Comparison of ENCODE assay signal across 17 cellular contexts in the genomic region with DNA sequence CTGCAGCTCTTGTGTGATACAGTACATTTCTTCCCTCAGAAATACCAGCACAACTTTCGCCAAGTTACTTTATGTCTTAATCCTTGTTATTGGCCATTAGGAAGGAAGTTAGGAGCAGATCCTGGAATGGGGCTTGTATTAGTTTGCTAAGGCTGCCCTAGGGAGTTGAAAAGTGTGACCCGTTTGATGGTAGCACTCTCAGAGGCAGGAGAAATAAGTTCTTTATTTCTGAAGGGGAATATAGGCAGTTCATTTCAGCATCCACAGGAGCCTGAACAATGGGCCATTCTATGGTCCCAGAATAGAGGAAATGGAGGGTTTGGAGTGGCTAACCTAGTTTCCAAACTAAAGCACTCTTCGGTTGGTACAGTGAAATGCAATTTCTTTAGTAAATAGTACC. TPM values are rescaled to one million over a fixed set of nuclear protein-coding genes. Genes with fewer than 3 reads are reported as not detected.
DNase-seq lines count a peak whose midpoint lies in the region; ATAC-seq lines count a peak whose summit lies in the region.
"Had no signal": no experiment of that assay in that cellular context is flagged by ENCODE, and none has a peak within 500 bp of the region (broad histone marks: within the 10 kb centered on the region; RNA-seq: fewer than 3 reads in every experiment).

No MANE protein-coding gene starts in this region.

- no peaks in the 10 kb centered on the region for H3K36me3 ChIP-seq in SJCRH30

- DNase-seq in RPMI7951 (ENCODE audit: low read depth): peak; percentile 3
- peak; percentile 49 for DNase-seq in pons (ENCODE audit: low spot score)
- DNase-seq in SJCRH30: no peak
- DNase-seq: C1 segment of cervical spinal cord; CD4-positive, CD25-positive, alpha-beta regulatory T cell; CD8-positive, alpha-beta T cell; DMS 273 treated with DMSO at 0.1 percent for 48 hours; DMS79; EL; GDM1; H9 had no signal

- H3K4me1 ChIP-seq in SJCRH30: no peaks in the 10 kb centered on the region

- no peaks in the 10 kb centered on the region for H3K9me3 Mint-ChIP-seq in dendritic cell treated with granulocyte-macrophage colony-stimulating factor and Interleukin-4, amounts not matched to agents 40 ng/mL and 50 ng/mL, for 4 days
- H3K9me3 Mint-ChIP-seq: CD8-positive, alpha-beta T cell; GM23338; H9 had no signal

- no peak overlapping the region for H3K27ac ChIP-seq in SJCRH30

- H3K4me3 Mint-ChIP-seq in dendritic cell treated with granulocyte-macrophage colony-stimulating factor and Interleukin-4, amounts not matched to agents 40 ng/mL and 50 ng/mL, for 4 days: no peak overlapping the region
- H3K4me3 Mint-ChIP-seq: CD4-positive, CD25-positive, alpha-beta regulatory T cell; CD8-positive, alpha-beta T cell; GM23338; H9 had no signal

- H3K27ac Mint-ChIP-seq in dendritic cell treated with granulocyte-macrophage colony-stimulating factor and Interleukin-4, amounts not matched to agents 40 ng/mL and 50 ng/mL, for 4 days: peak overlapping the region; percentile 15
- H3K27ac Mint-ChIP-seq: CD8-positive, alpha-beta T cell; GM23338; H9 had no signal

- H3K27me3 Mint-ChIP-seq in dendritic cell treated with granulocyte-macrophage colony-stimulating factor and Interleukin-4, amounts not matched to agents 40 ng/mL and 50 ng/mL, for 4 days: no peaks in the 10 kb centered on the region

- H3K36me3 Mint-ChIP-seq in dendritic cell treated with granulocyte-macrophage colony-stimulating factor and Interleukin-4, amounts not matched to agents 40 ng/mL and 50 ng/mL, for 4 days (ENCODE audit: low read depth): peaks cover 4% of the 10 kb centered on the region

- no peaks in the 10 kb centered on the region for H3K9me3 ChIP-seq in SJCRH30 (replicated peaks)

- H3K27me3 ChIP-seq in SJCRH30: peaks cover 4% of the 10 kb centered on the region; the same call in 1 of the 2 replicates

- peaks cover 29% of the 10 kb centered on the region for H3K4me1 Mint-ChIP-seq in dendritic cell treated with granulocyte-macrophage colony-stimulating factor and Interleukin-4, amounts not matched to agents 40 ng/mL and 50 ng/mL, for 4 days (ENCODE audit: low read depth)
- H3K4me1 Mint-ChIP-seq: CD4-positive, CD25-positive, alpha-beta regulatory T cell; GM23338 had no signal

- no peak overlapping the region for H3K4me3 ChIP-seq in SJCRH30
- H3K4me3 ChIP-seq: GM12878, GM23338 had no signal

- intact Hi-C loops in dendritic cell treated with granulocyte-macrophage colony-stimulating factor and Interleukin-4, amounts not matched to agents 40 ng/mL and 50 ng/mL, for 4 days (cut with micrococcal nuclease): no loop called here

- ATAC-seq in HG02623 (IDR thresholded peaks at IDR 0.05; ENCODE audit: unreplicated experiment): no peak
- ATAC-seq in GM19452 (IDR thresholded peaks at IDR 0.05; ENCODE audit: unreplicated experiment): no peak
- ATAC-seq: CD8-positive, alpha-beta T cell; GM12878; GM23338; HCT116 had no signal

RNA-seq across cellular contexts. Expression of a gene that starts 11.6 kb away (rescaled TPM):
- total RNA-seq in RPMI7951 (2014; rRNA removed; shearing (Covaris generic)): 0.12 TPM in 1 of 2 replicates, not detected in the other
- not detected in 2 replicates for total RNA-seq in SJCRH30 (2014; rRNA removed; shearing (Covaris generic))
- total RNA-seq: GM23338, H9 had no signal

Comparison
In these comparisons a context has a peak if more than half of its experiments do, and no peak if none do; other contexts are left out.
1. DNase-seq: peak in RPMI7951 (single experiment) and pons (single experiment); none in SJCRH30 (0 of 2).